11 cellular contexts compared by ENCODE assay signal in the genomic region with DNA sequence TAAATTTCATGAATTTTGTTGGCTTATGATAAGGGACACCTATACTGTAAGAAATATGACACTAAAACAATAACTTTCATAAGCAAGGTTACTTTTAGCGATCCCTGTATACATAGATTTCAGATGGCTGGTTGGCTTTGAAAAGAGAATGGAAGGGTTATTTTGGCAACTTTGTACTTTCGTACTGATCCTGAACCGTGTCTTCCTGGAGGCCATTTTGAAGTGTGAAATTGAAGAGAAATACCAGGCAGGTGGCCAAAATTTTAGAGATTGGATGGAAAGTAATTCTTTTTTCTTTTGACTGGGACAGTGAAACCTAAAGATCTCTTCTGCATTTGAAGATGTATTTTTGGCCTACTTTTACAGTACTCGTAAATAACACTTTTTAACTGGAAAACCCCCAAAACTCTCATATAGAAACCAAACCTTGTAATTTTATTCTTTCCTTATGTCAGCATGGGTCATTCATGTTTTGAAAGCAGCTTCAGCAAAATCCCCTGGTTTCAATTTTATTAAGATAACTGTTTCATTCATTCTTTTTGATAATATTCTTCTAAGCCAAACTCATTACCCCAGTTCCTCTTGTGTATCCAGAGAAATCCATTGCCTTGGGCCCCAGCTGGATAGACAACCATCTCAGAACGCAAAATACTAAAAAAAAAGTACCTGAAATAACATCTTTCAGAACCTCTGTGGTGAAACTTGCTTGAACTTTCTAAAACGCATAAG. TPM values are rescaled to one million over a fixed set of nuclear protein-coding genes. Genes with fewer than 3 reads are reported as not detected.
DNase-seq lines count a peak whose midpoint lies in the region; ATAC-seq, FAIRE-seq and TF ChIP-seq lines count a peak whose summit lies in the region.
"Had no signal": no experiment of that assay in that cellular context is flagged by ENCODE, and none has a peak within 500 bp of the region (broad histone marks: within the 10 kb centered on the region; RNA-seq: fewer than 3 reads in every experiment).

No MANE protein-coding gene starts in this region.

- H3K4me1 Mint-ChIP-seq in naive thymus-derived CD4-positive, alpha-beta T cell: peaks cover 0 to 12% (median 0%) of the 10 kb centered on the region in 7 donors

- H3K36me3 ChIP-seq in naive thymus-derived CD4-positive, alpha-beta T cell (ENCODE audit: control insufficient read depth in 2 of 3, insufficient read depth in 3 of 3, low read length in 3 of 3): no peaks in the 10 kb centered on the region
- H3K36me3 ChIP-seq in kidney (ENCODE audit: control insufficient read depth in 1 of 2, insufficient read depth in 2 of 2, low read length in 2 of 2) (no peaks in the 10 kb centered on the region), small intestine (ENCODE audit: control insufficient read depth in 2 of 2, insufficient read depth in 2 of 2, low read length in 2 of 2) (no peaks in the 10 kb centered on the region)

- FAIRE-seq in kidney (lab: Jason Lieb, UNC) (no peak), small intestine (lab: Jason Lieb, UNC) (no peak)

- H3K4me1 ChIP-seq in naive thymus-derived CD4-positive, alpha-beta T cell (ENCODE audit: control insufficient read depth in 2 of 2, insufficient read depth in 2 of 2, low read length in 2 of 2): no peaks in the 10 kb centered on the region
- no peaks in the 10 kb centered on the region for H3K4me1 ChIP-seq in kidney (ENCODE audit: control insufficient read depth in 1 of 2, insufficient read depth in 1 of 2, low read depth in 1 of 2, low read length in 2 of 2)
- no peaks in the 10 kb centered on the region for H3K4me1 ChIP-seq in small intestine (ENCODE audit: control insufficient read depth in 2 of 2, insufficient read depth in 1 of 2, low read depth in 1 of 2, low read length in 1 of 2)

- H3K27me3 Mint-ChIP-seq in naive thymus-derived CD4-positive, alpha-beta T cell: no peaks in the 10 kb centered on the region

- no peak overlapping the region for H3K9ac ChIP-seq in kidney (ENCODE audit: low read length in 2 of 2)

- CTCF ChIA-PET in naive thymus-derived CD4-positive, alpha-beta T cell (lab: Charles Lee): no interaction called here

- peak overlapping the region in 1 of 9 donors; percentile 79 for H3K27ac Mint-ChIP-seq in naive thymus-derived CD4-positive, alpha-beta T cell

- no peak for DNase-seq in naive thymus-derived CD4-positive, alpha-beta T cell
- DNase-seq in activated CD8-positive, alpha-beta memory T cell treated with anti-CD3 and anti-CD28 coated beads, Interleukin-2, amount 50 U/mL, for 48 hours: no peak
- DNase-seq in kidney: no peak
- no peak for DNase-seq in small intestine
- DNase-seq: COR-L47; NCI-H187 treated with DMSO at 0.1 percent for 48 hours; stimulated activated naive CD4-positive, alpha-beta T cell treated with Interleukin-2 at 50 U/mL for 16 hours had no signal

- H3K27me3 ChIP-seq in naive thymus-derived CD4-positive, alpha-beta T cell (ENCODE audit: control insufficient read depth in 2 of 2, insufficient read depth in 2 of 2, low read length in 2 of 2): no peaks in the 10 kb centered on the region
- H3K27me3 ChIP-seq in small intestine (ENCODE audit: control insufficient read depth in 2 of 2, insufficient read depth in 2 of 2, low read length in 2 of 2): no peaks in the 10 kb centered on the region

- intact Hi-C loops in naive thymus-derived CD4-positive, alpha-beta T cell (cut with micrococcal nuclease): loop anchor here in 1 of 2 donors (1.0 to 5.0 kb wide), 2 partner anchors 35 to 36 kb away; a partner anchor contains a TSS
- intact Hi-C loops in kidney (cut with DNase I): no loop called here

- H3K36me3 Mint-ChIP-seq in naive thymus-derived CD4-positive, alpha-beta T cell: peaks cover 0 to 7% (median 0%) of the 10 kb centered on the region in 5 donors

- ATAC-seq in GM18499 (IDR thresholded peaks at IDR 0.05; ENCODE audit: insufficient read depth, unreplicated experiment): peak; percentile 91
- peak; percentile 78 for ATAC-seq in GM19328 (IDR thresholded peaks at IDR 0.05; ENCODE audit: unreplicated experiment)
- ATAC-seq in HG02852 (IDR thresholded peaks at IDR 0.05; ENCODE audit: unreplicated experiment): peak; percentile 92
- peak; percentile 70 for ATAC-seq in HG03575 (IDR thresholded peaks at IDR 0.05; ENCODE audit: extremely low read depth, insufficient number of reproducible peaks, low FRiP score, unreplicated experiment)
- no peak for ATAC-seq in naive thymus-derived CD4-positive, alpha-beta T cell

- TF ChIP-seq CTCF in kidney (IDR thresholded peaks at IDR 0.05; ENCODE audit: borderline replicate concordance, extremely low read depth, insufficient read depth): no peak

- no peaks in the 10 kb centered on the region for H3K9me3 ChIP-seq in naive thymus-derived CD4-positive, alpha-beta T cell (ENCODE audit: control insufficient read depth in 2 of 3, low read length in 3 of 3)
- H3K9me3 ChIP-seq in kidney (ENCODE audit: control insufficient read depth in 1 of 2, low read length in 2 of 2): no peaks in the 10 kb centered on the region
- no peaks in the 10 kb centered on the region for H3K9me3 ChIP-seq in small intestine (ENCODE audit: control insufficient read depth, low read depth)

- POLR2A ChIA-PET in naive thymus-derived CD4-positive, alpha-beta T cell (lab: Charles Lee): no interaction called here

- WGBS in small intestine, 3 donors: 81 to 87% (median 82%) methylated on average over 6 of the region's 6 CpGs

- H3K27ac ChIP-seq in naive thymus-derived CD4-positive, alpha-beta T cell (ENCODE audit: low read depth, low read length): no peak overlapping the region
- H3K27ac ChIP-seq in kidney (ENCODE audit: low read depth in 2 of 2, low read length in 2 of 2): no peak overlapping the region
- no peak overlapping the region for H3K27ac ChIP-seq in small intestine (ENCODE audit: low read depth in 1 of 2, low read length in 1 of 2)

- no peak overlapping the region for H3K4me3 ChIP-seq in naive thymus-derived CD4-positive, alpha-beta T cell (ENCODE audit: low read length)
- no peak overlapping the region for H3K4me3 ChIP-seq in kidney (ENCODE audit: low read length in 2 of 2)
- H3K4me3 ChIP-seq in small intestine (ENCODE audit: low read depth in 1 of 2, low read length in 2 of 2): no peak overlapping the region

- H3K9me3 Mint-ChIP-seq in naive thymus-derived CD4-positive, alpha-beta T cell: no peaks in the 10 kb centered on the region

- peak overlapping the region in 1 of 10 donors; percentile 18 for H3K4me3 Mint-ChIP-seq in naive thymus-derived CD4-positive, alpha-beta T cell

RNA-seq across cellular contexts. Expression of a gene that starts 38.4 kb away (rescaled TPM):
- 10 to 100 TPM; 16.3 to 27.6 (median 25.8) TPM for total RNA-seq in naive thymus-derived CD4-positive, alpha-beta T cell
- 10 to 100 TPM; 28.1 to 35.3 TPM for polyA plus RNA-seq in naive thymus-derived CD4-positive, alpha-beta T cell
- 13.1 TPM for total RNA-seq in kidney
- polyA plus RNA-seq in kidney (ENCODE audit: insufficient read depth, low read depth, low replicate concordance) (4.0 TPM), small intestine (1 to 10 TPM; 1.6 to 3.6 (median 3.1) TPM)
